Comparison of ENCODE assay signal across 10 cellular contexts in genomic region chr9:3963266-3964019, GRCh38.
DNase-seq lines count a peak whose midpoint lies in the region; ATAC-seq and TF ChIP-seq lines count a peak whose summit lies in the region.
"Had no signal": no experiment of that assay in that cellular context is flagged by ENCODE, and none has a peak within 500 bp of the region (broad histone marks: within the 10 kb centered on the region; RNA-seq: fewer than 3 reads in every experiment).

No MANE protein-coding gene starts in this region.

- CTCF ChIA-PET in activated CD4-positive, alpha-beta T cell treated with anti-CD3 and anti-CD28 coated beads, Interleukin-2, amount 10 ng/mL, durations not matched to agents 7 days and 5 days (lab: Charles Lee): no interaction called here

- DNase-seq in GM23248 (peak; percentile 90), adipocyte (ENCODE audit: low read depth) (peak; percentile 60), heart left ventricle (peak in 4 of 5 donors; percentile 31 to 47 (median 45)), smooth muscle cell of the brain vasculature (ENCODE audit: low read depth, low spot score) (peak; percentile 52), middle frontal gyrus (ENCODE audit: extremely low spot score, low spot score) (no peak), dedifferentiated amniotic fluid mesenchymal stem cell (ENCODE audit: extremely low spot score) (no peak), NCI-H345 treated with DMSO at 0.1 percent for 48 hours (lab: John Stamatoyannopoulos, UW; ENCODE audit: unreplicated experiment) (no peak)
- DNase-seq in activated CD4-positive, alpha-beta T cell treated with anti-CD3 and anti-CD28 coated beads, Interleukin-2, amount 10 ng/mL, durations not matched to agents 7 days and 5 days: no peak
- DNase-seq: activated CD4-positive, alpha-beta T cell treated with anti-CD3 and anti-CD28 coated beads for 1 hour; NCI-H774 had no signal

- no peak for TF ChIP-seq POLR2A in heart left ventricle (IDR thresholded peaks at IDR 0.05)

- no peak overlapping the region for H3K27ac Mint-ChIP-seq in activated CD4-positive, alpha-beta T cell treated with anti-CD3 and anti-CD28 coated beads, Interleukin-2, amount 10 ng/mL, durations not matched to agents 7 days and 5 days

- intact Hi-C loops in heart left ventricle (cut with DNase I): no loop called here

- no peak overlapping the region for H3K4me3 Mint-ChIP-seq in activated CD4-positive, alpha-beta T cell treated with anti-CD3 and anti-CD28 coated beads, Interleukin-2, amount 10 ng/mL, durations not matched to agents 7 days and 5 days

- H3K27ac ChIP-seq in GM23248 (peak overlapping the region; percentile 37), heart left ventricle (peak overlapping the region in 5 of 12 donors; percentile 1 to 54 (median 32))

- WGBS in GM23248 (ENCODE audit: low coverage in 1 of 2, low lambda C conversion rate in 2 of 2, missing lambda C conversion rate in 2 of 2), 2 experiments: 45 to 48% methylated on average over 11 of the region's 11 CpGs
- 44 to 55% (median 47%) methylated on average over 11 of the region's 11 CpGs for WGBS in heart left ventricle, 4 donors

- peaks cover 46% of the 10 kb centered on the region for H3F3A ChIP-seq in GM23248 (ENCODE audit: insufficient read depth)

- no peaks in the 10 kb centered on the region for H3K9me3 Mint-ChIP-seq in activated CD4-positive, alpha-beta T cell treated with anti-CD3 and anti-CD28 coated beads, Interleukin-2, amount 10 ng/mL, durations not matched to agents 7 days and 5 days

- H3K9ac ChIP-seq in GM23248 (peak overlapping the region; percentile 23), adipocyte (ENCODE audit: low read length) (peak overlapping the region; percentile 68)

- 0 out of 2 replicates have a peak overlapping the region, but pooled peaks have one; percentile 1 for H3K4me3 ChIP-seq in GM23248
- H3K4me3 ChIP-seq in adipocyte (ENCODE audit: low read length): peak overlapping the region; percentile 59
- peak overlapping the region in 1 of 12 donors; percentile 14 for H3K4me3 ChIP-seq in heart left ventricle

- H3K36me3 ChIP-seq in GM23248 (ENCODE audit: low read depth) (no peaks in the 10 kb centered on the region), adipocyte (ENCODE audit: control insufficient read depth, insufficient read depth, low read length, severe bottlenecking) (no peaks in the 10 kb centered on the region), heart left ventricle (no peaks in the 10 kb centered on the region)

- H4K20me1 ChIP-seq in GM23248 (ENCODE audit: insufficient read depth): no peaks in the 10 kb centered on the region

- POLR2A ChIA-PET in activated CD4-positive, alpha-beta T cell treated with anti-CD3 and anti-CD28 coated beads, Interleukin-2, amount 10 ng/mL, durations not matched to agents 7 days and 5 days (lab: Charles Lee): no interaction called here

- H3K27me3 ChIP-seq in GM23248 (replicated peaks; ENCODE audit: insufficient read depth): no peaks in the 10 kb centered on the region
- H3K27me3 ChIP-seq in adipocyte (replicated peaks; ENCODE audit: control insufficient read depth, insufficient read depth, low read length): no peaks in the 10 kb centered on the region
- H3K27me3 ChIP-seq in heart left ventricle: no peaks in the 10 kb centered on the region

- H3K4me2 ChIP-seq in GM23248 (ENCODE audit: unreplicated experiment): peak overlapping the region; percentile 57

- in situ Hi-C loops in GM23248 (cut with MboI): no loop called here

- peaks cover 25% of the 10 kb centered on the region for H3K79me2 ChIP-seq in GM23248 (ENCODE audit: insufficient read depth)

- no peaks in the 10 kb centered on the region for H3K36me3 Mint-ChIP-seq in activated CD4-positive, alpha-beta T cell treated with anti-CD3 and anti-CD28 coated beads, Interleukin-2, amount 10 ng/mL, durations not matched to agents 7 days and 5 days (ENCODE audit: low read depth)

- H3K9me2 ChIP-seq in GM23248 (ENCODE audit: insufficient read depth): no peaks in the 10 kb centered on the region

- H3K9me3 ChIP-seq in GM23248 (ENCODE audit: low read depth): no peaks in the 10 kb centered on the region
- H3K9me3 ChIP-seq in adipocyte (ENCODE audit: control insufficient read depth, low read length): no peaks in the 10 kb centered on the region
- no peaks in the 10 kb centered on the region for H3K9me3 ChIP-seq in heart left ventricle

- no peak overlapping the region for H2AFZ ChIP-seq in GM23248

- no peak for TF ChIP-seq CTCF in heart left ventricle (IDR thresholded peaks at IDR 0.05)

- H3K4me1 Mint-ChIP-seq in activated CD4-positive, alpha-beta T cell treated with anti-CD3 and anti-CD28 coated beads, Interleukin-2, amount 10 ng/mL, durations not matched to agents 7 days and 5 days: no peaks in the 10 kb centered on the region

- peaks cover 4% of the 10 kb centered on the region for H3K27me3 Mint-ChIP-seq in activated CD4-positive, alpha-beta T cell treated with anti-CD3 and anti-CD28 coated beads, Interleukin-2, amount 10 ng/mL, durations not matched to agents 7 days and 5 days

- ATAC-seq in heart left ventricle: peak in 3 of 4 donors; percentile 55 to 67 (median 62)

- H3K4me1 ChIP-seq in GM23248 (ENCODE audit: insufficient read depth) (peaks cover 39% of the 10 kb centered on the region), adipocyte (ENCODE audit: control insufficient read depth, insufficient read depth, low read length) (peaks cover 44% of the 10 kb centered on the region), heart left ventricle (peaks cover 0 to 17% (median 3%) of the 10 kb centered on the region in 12 donors)

Comparison
In these comparisons a context has a peak if more than half of its experiments do, and no peak if none do; other contexts are left out.
1. DNase-seq: peak in GM23248 (single experiment), adipocyte (single experiment), heart left ventricle (4 of 5) and smooth muscle cell of the brain vasculature (single experiment); none in middle frontal gyrus (single experiment), activated CD4-positive, alpha-beta T cell treated with anti-CD3 and anti-CD28 coated beads, Interleukin-2, amount 10 ng/mL, durations not matched to agents 7 days and 5 days (single experiment), dedifferentiated amniotic fluid mesenchymal stem cell (single experiment) and NCI-H345 treated with DMSO at 0.1 percent for 48 hours (single experiment).